In the genomic region with DNA sequence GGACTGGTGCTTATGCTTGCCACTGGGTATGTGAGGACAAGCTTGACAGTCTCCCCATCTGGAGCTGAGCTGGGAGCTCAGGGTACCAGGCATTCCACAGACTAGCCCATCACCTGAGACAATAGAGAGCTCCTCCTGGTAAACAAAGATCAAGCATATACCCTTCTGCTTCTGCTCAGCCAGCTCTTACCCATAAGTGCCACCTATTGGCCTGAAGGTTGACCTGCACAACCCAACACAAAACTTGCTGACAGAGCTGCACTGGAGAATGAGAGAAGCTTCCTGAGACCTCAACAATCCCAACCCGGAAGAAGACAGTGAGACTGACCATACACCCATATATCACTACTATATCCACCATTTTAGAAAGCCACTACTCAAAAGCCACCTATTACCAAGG, we compare ENCODE assay signal across 10 cellular contexts.
DNase-seq lines count a peak whose midpoint lies in the region; ATAC-seq and TF ChIP-seq lines count a peak whose summit lies in the region.
"Had no signal": no experiment of that assay in that cellular context is flagged by ENCODE, and none has a peak within 500 bp of the region (broad histone marks: within the 10 kb centered on the region; RNA-seq: fewer than 3 reads in every experiment).

No MANE protein-coding gene starts in this region.

- no peaks in the 10 kb centered on the region for H4K20me1 ChIP-seq in OCI-LY3 (ENCODE audit: insufficient read depth, low read length)

- BruUV-seq in A673 (replicated peaks; lab: Mats Ljungman, UMichigan) = no TSS peak

- H3K27me3 ChIP-seq in A673 (replicated peaks; ENCODE audit: insufficient read depth, low read depth, low read length, poor library complexity) (no peaks in the 10 kb centered on the region), OCI-LY3 (ENCODE audit: low read depth, low read length) (no peaks in the 10 kb centered on the region)

- H3K27ac ChIP-seq in A673 (ENCODE audit: low read depth, low read length, poor library complexity, severe bottlenecking) (no peak overlapping the region), OCI-LY3 (ENCODE audit: low read length) (no peak overlapping the region)

- H3K79me2 ChIP-seq in OCI-LY3 (ENCODE audit: low read length) = no peaks in the 10 kb centered on the region

- H3K4me1 ChIP-seq in A673 (ENCODE audit: insufficient read depth, low read length, poor library complexity, severe bottlenecking) (no peaks in the 10 kb centered on the region), OCI-LY3 (ENCODE audit: low read length) (no peaks in the 10 kb centered on the region)

- no peak overlapping the region for H3K4me2 ChIP-seq in OCI-LY3 (ENCODE audit: low read length)

- TF ChIP-seq POLR2A in erythroblast (IDR thresholded peaks at IDR 0.05; ENCODE audit: low read length) (no peak), GM18505 (IDR thresholded peaks at IDR 0.05; ENCODE audit: borderline replicate concordance, extremely low read depth, insufficient read depth, insufficient read length) (no peak)

- H3K36me3 ChIP-seq in A673 (ENCODE audit: insufficient read depth, low read length, poor library complexity, severe bottlenecking) (no peaks in the 10 kb centered on the region), OCI-LY3 (replicated peaks; ENCODE audit: low read depth, low read length) (no peaks in the 10 kb centered on the region)

- peak; percentile 59 for DNase-seq in A673 (ENCODE audit: low spot score)
- peak; percentile 4 to 37 for DNase-seq in erythroblast (lab: John Stamatoyannopoulos, UW)
- DNase-seq in GM19240 (ENCODE audit: insufficient read length, low spot score) = no peak
- DNase-seq in NCI-H1694 (lab: John Stamatoyannopoulos, UW) = no peak
- DNase-seq: activated CD4-positive, alpha-beta T cell treated with anti-CD3 and anti-CD28 coated beads for 36 hours; CD8-positive, alpha-beta T cell had no signal

- H3K9ac ChIP-seq in OCI-LY3 (ENCODE audit: low read length) = no peak overlapping the region

- H2AFZ ChIP-seq in OCI-LY3 (ENCODE audit: low read depth, low read length) = no peak overlapping the region

- POLR2A ChIA-PET in A673 (lab: Charles Lee; ENCODE audit: low non-redundant PET) = no interaction called here

- CTCF ChIA-PET in A673 (lab: Charles Lee) = no interaction called here

- intact Hi-C loops in A673 (cut with micrococcal nuclease; ENCODE audit: unreplicated experiment) = no loop called here

- ATAC-seq in GM19351 (IDR thresholded peaks at IDR 0.05; ENCODE audit: unreplicated experiment) = peak; percentile 55
- no peak for ATAC-seq in HG02973 (IDR thresholded peaks at IDR 0.05; ENCODE audit: unreplicated experiment)
- no peak for ATAC-seq in GM18505 (IDR thresholded peaks at IDR 0.05; ENCODE audit: unreplicated experiment)
- ATAC-seq: activated CD4-positive, alpha-beta T cell treated with anti-CD3 and anti-CD28 coated beads for 36 hours; CD8-positive, alpha-beta T cell had no signal

- H3K9me3 ChIP-seq in A673 (ENCODE audit: low read depth, low read length, poor library complexity, severe bottlenecking) (peaks cover 13% of the 10 kb centered on the region), OCI-LY3 (ENCODE audit: insufficient read depth, low read length) (no peaks in the 10 kb centered on the region)

- TF ChIP-seq CTCF in A673 (conservative IDR thresholded peaks at IDR 0.05; ENCODE audit: low read depth, low read length) (peak; percentile 47), OCI-LY3 (IDR thresholded peaks at IDR 0.05; ENCODE audit: low read depth, low read length) (peak; percentile 45)

- H3K4me3 ChIP-seq in A673 (ENCODE audit: low read depth, low read length, poor library complexity, severe bottlenecking) (no peak overlapping the region), OCI-LY3 (ENCODE audit: low read length) (no peak overlapping the region)

Comparison
In these comparisons a context has a peak if more than half of its experiments do, and no peak if none do; other contexts are left out.
1. DNase-seq: peak in A673 (single experiment) and erythroblast (2 of 2); none in GM19240 (single experiment) and NCI-H1694 (single experiment).